Comparison of ENCODE assay signal across 21 cellular contexts in the genomic region with DNA sequence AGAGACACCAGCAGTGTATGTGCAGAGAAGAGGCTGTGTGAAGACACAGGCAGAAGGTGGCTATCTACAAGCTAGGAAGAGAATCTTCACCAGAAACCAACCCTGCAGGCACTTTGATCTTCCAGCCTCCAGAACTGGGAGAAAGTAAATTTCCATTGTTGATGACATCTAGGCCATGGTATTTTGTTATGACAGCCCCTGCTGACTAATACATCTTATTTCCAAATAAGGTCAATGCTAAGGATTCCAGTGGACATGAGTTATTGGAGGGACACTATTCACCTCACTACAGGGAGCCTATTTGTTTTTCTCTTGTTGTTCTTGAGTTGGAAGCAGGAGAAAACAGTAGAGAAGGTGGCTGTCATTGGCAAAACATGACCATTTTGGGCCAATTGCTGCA.
A peak's percentile ranks its signal among the peaks of the same experiment; 100 is the strongest.
DNase-seq lines count a peak whose midpoint lies in the region; ATAC-seq and TF ChIP-seq lines count a peak whose summit lies in the region.
"Had no signal": no experiment of that assay in that cellular context is flagged by ENCODE, and none has a peak within 500 bp of the region (broad histone marks: within the 10 kb centered on the region; RNA-seq: fewer than 3 reads in every experiment).

No MANE protein-coding gene starts in this region.

- ATAC-seq in activated T-helper 17 cell treated with anti-CD3 and anti-CD28 coated beads, Interleukin-2, amount 50 U/mL, for 72 hours (replicated peaks): peak; percentile 11
- ATAC-seq in body of pancreas: no peak
- ATAC-seq: left ventricle myocardium superior, natural killer cell, right cardiac atrium had no signal

- no peaks in the 10 kb centered on the region for H3K36me3 ChIP-seq in ACC112 (ENCODE audit: insufficient read depth, low read length)
- H3K36me3 ChIP-seq in body of pancreas (replicated peaks in 1 of 2; ENCODE audit: insufficient read depth in 1 of 2, low read depth in 2 of 2): no peaks in the 10 kb centered on the region
- H3K36me3 ChIP-seq: Peyer's patch had no signal

- H2AFZ ChIP-seq in ACC112 (ENCODE audit: low read length, unreplicated experiment): no peak overlapping the region

- H3K27ac Mint-ChIP-seq in activated T-helper 17 cell treated with anti-CD3 and anti-CD28 coated beads, Interleukin-2, amount 50 U/mL, for 72 hours: no peak overlapping the region
- H3K27ac Mint-ChIP-seq in activated naive CD8-positive, alpha-beta T cell treated with anti-CD3 and anti-CD28 coated beads for 36 hours: no peak overlapping the region
- H3K27ac Mint-ChIP-seq in activated naive CD4-positive, alpha-beta T cell treated with anti-CD3 and anti-CD28 coated beads for 36 hours: no peak overlapping the region
- H3K27ac Mint-ChIP-seq: T-helper 1 cell treated with Interleukin-12 subunit alpha and Interleukin-12 subunit beta and Interleukin-4 antibody, amounts not matched to agents 30 μg/mL and 1 μg/mL, for 36 hours had no signal

- H3K9me3 Mint-ChIP-seq in activated T-helper 17 cell treated with anti-CD3 and anti-CD28 coated beads, Interleukin-2, amount 50 U/mL, for 72 hours: no peaks in the 10 kb centered on the region
- no peaks in the 10 kb centered on the region for H3K9me3 Mint-ChIP-seq in activated naive CD8-positive, alpha-beta T cell treated with anti-CD3 and anti-CD28 coated beads for 36 hours
- no peaks in the 10 kb centered on the region for H3K9me3 Mint-ChIP-seq in activated naive CD4-positive, alpha-beta T cell treated with anti-CD3 and anti-CD28 coated beads for 36 hours
- H3K9me3 Mint-ChIP-seq: natural killer cell; T-helper 1 cell treated with Interleukin-12 subunit alpha and Interleukin-12 subunit beta and Interleukin-4 antibody, amounts not matched to agents 30 μg/mL and 1 μg/mL, for 36 hours had no signal

- intact Hi-C loops in activated naive CD4-positive, alpha-beta T cell treated with anti-CD3 and anti-CD28 coated beads for 36 hours (cut with micrococcal nuclease): no loop called here
- intact Hi-C loops in lower leg skin (cut with DNase I; ENCODE audit: low total_unique reads): no loop called here
- intact Hi-C loops in body of pancreas (cut with DNase I): no loop called here

- TF ChIP-seq CTCF in fibroblast of pulmonary artery (IDR thresholded peaks at IDR 0.05; ENCODE audit: low read length, missing control alignments) (no peak), lower leg skin (IDR thresholded peaks at IDR 0.05) (no peak), body of pancreas (IDR thresholded peaks at IDR 0.05) (no peak)

- H3K9me3 ChIP-seq in body of pancreas: no peaks in the 10 kb centered on the region
- H3K9me3 ChIP-seq: Peyer's patch, testis had no signal

- no peaks in the 10 kb centered on the region for H3K79me2 ChIP-seq in ACC112 (ENCODE audit: control insufficient read depth, insufficient read depth, low read length, unreplicated experiment)

- peak; percentile 25 for DNase-seq in HS-5 (ENCODE audit: low read depth)
- DNase-seq in fibroblast of pulmonary artery (ENCODE audit: low read depth): peak; percentile 60
- no peak for DNase-seq in activated naive CD8-positive, alpha-beta T cell treated with anti-CD3 and anti-CD28 coated beads for 36 hours
- no peak for DNase-seq in activated naive CD4-positive, alpha-beta T cell treated with anti-CD3 and anti-CD28 coated beads for 36 hours
- DNase-seq in lower leg skin (ENCODE audit: low spot score in 2 of 2): no peak
- no peak for DNase-seq in body of pancreas
- DNase-seq: ACHN; activated CD4-positive, CD25-positive, alpha-beta regulatory T cell treated with anti-CD3 and anti-CD28 coated beads, Interleukin-2, amount 50 U/mL, for 72 hours; activated CD8-positive, alpha-beta memory T cell treated with anti-CD3 and anti-CD28 coated beads, Interleukin-2, amount 50 U/mL, for 4 hours; activated naive CD4-positive, alpha-beta T cell treated with anti-CD3 and anti-CD28 coated beads, Interleukin-2, amount 50 U/mL, for 16 hours; left ventricle myocardium superior; MV-4-11; natural killer cell; NCI-H2081; NCI-H524; Peyer's patch; right cardiac atrium; testis had no signal

- H3K4me1 ChIP-seq in ACC112 (ENCODE audit: control insufficient read depth, insufficient read depth, low read length, unreplicated experiment) (peaks cover 25% of the 10 kb centered on the region), body of pancreas (no peaks in the 10 kb centered on the region)
- H3K4me1 ChIP-seq: Peyer's patch, testis had no signal

- TF ChIP-seq POLR2A in lower leg skin (IDR thresholded peaks at IDR 0.05): no peak
- TF ChIP-seq POLR2A in body of pancreas (IDR thresholded peaks at IDR 0.05): no peak

- H3K27ac ChIP-seq in ACC112 (ENCODE audit: low read depth, low read length) (peak overlapping the region; percentile 66), body of pancreas (no peak overlapping the region)
- H3K27ac ChIP-seq: Peyer's patch, testis had no signal

- no peaks in the 10 kb centered on the region for H3K36me3 Mint-ChIP-seq in activated T-helper 17 cell treated with anti-CD3 and anti-CD28 coated beads, Interleukin-2, amount 50 U/mL, for 72 hours (ENCODE audit: low read depth)
- no peaks in the 10 kb centered on the region for H3K36me3 Mint-ChIP-seq in activated naive CD8-positive, alpha-beta T cell treated with anti-CD3 and anti-CD28 coated beads for 36 hours
- no peaks in the 10 kb centered on the region for H3K36me3 Mint-ChIP-seq in activated naive CD4-positive, alpha-beta T cell treated with anti-CD3 and anti-CD28 coated beads for 36 hours (ENCODE audit: low read depth)
- H3K36me3 Mint-ChIP-seq: natural killer cell had no signal

- H3K27me3 ChIP-seq in ACC112 (ENCODE audit: insufficient read depth, low read length): no peaks in the 10 kb centered on the region
- H3K27me3 ChIP-seq in body of pancreas: no peaks in the 10 kb centered on the region
- H3K27me3 ChIP-seq: Peyer's patch, testis had no signal

- H3K27me3 Mint-ChIP-seq in activated T-helper 17 cell treated with anti-CD3 and anti-CD28 coated beads, Interleukin-2, amount 50 U/mL, for 72 hours: peaks cover 3% of the 10 kb centered on the region
- no peaks in the 10 kb centered on the region for H3K27me3 Mint-ChIP-seq in activated naive CD8-positive, alpha-beta T cell treated with anti-CD3 and anti-CD28 coated beads for 36 hours
- H3K27me3 Mint-ChIP-seq in activated naive CD4-positive, alpha-beta T cell treated with anti-CD3 and anti-CD28 coated beads for 36 hours (ENCODE audit: low read depth): no peaks in the 10 kb centered on the region

- no peak overlapping the region; the same call in 1 of the 2 replicates for H3K4me3 ChIP-seq in ACC112 (ENCODE audit: low read depth, low read length)
- no peak overlapping the region for H3K4me3 ChIP-seq in fibroblast of pulmonary artery (replicated peaks; ENCODE audit: low read depth, low read length)
- no peak overlapping the region for H3K4me3 ChIP-seq in lower leg skin (ENCODE audit: low read depth, poor library complexity, severe bottlenecking)
- H3K4me3 ChIP-seq in body of pancreas: no peak overlapping the region
- H3K4me3 ChIP-seq: Peyer's patch, testis had no signal

- no peak overlapping the region for H3K4me3 Mint-ChIP-seq in activated T-helper 17 cell treated with anti-CD3 and anti-CD28 coated beads, Interleukin-2, amount 50 U/mL, for 72 hours
- H3K4me3 Mint-ChIP-seq in activated naive CD8-positive, alpha-beta T cell treated with anti-CD3 and anti-CD28 coated beads for 36 hours: no peak overlapping the region
- no peak overlapping the region for H3K4me3 Mint-ChIP-seq in activated naive CD4-positive, alpha-beta T cell treated with anti-CD3 and anti-CD28 coated beads for 36 hours
- H3K4me3 Mint-ChIP-seq: natural killer cell; T-helper 1 cell treated with Interleukin-12 subunit alpha and Interleukin-12 subunit beta and Interleukin-4 antibody, amounts not matched to agents 30 μg/mL and 1 μg/mL, for 36 hours had no signal

- H3K4me1 Mint-ChIP-seq in activated T-helper 17 cell treated with anti-CD3 and anti-CD28 coated beads, Interleukin-2, amount 50 U/mL, for 72 hours: peaks cover 9% of the 10 kb centered on the region
- peaks cover 9% of the 10 kb centered on the region for H3K4me1 Mint-ChIP-seq in activated naive CD8-positive, alpha-beta T cell treated with anti-CD3 and anti-CD28 coated beads for 36 hours
- H3K4me1 Mint-ChIP-seq in activated naive CD4-positive, alpha-beta T cell treated with anti-CD3 and anti-CD28 coated beads for 36 hours (ENCODE audit: low read depth): peaks cover 5% of the 10 kb centered on the region

- CTCF ChIA-PET in activated naive CD4-positive, alpha-beta T cell treated with anti-CD3 and anti-CD28 coated beads for 36 hours (lab: Charles Lee): no interaction called here

Comparison
In these comparisons a context has a peak if more than half of its experiments do, and no peak if none do; other contexts are left out.
1. DNase-seq: peak in HS-5 (single experiment) and fibroblast of pulmonary artery (single experiment); none in activated naive CD8-positive, alpha-beta T cell treated with anti-CD3 and anti-CD28 coated beads for 36 hours (single experiment), activated naive CD4-positive, alpha-beta T cell treated with anti-CD3 and anti-CD28 coated beads for 36 hours (single experiment), lower leg skin (0 of 2) and body of pancreas (0 of 4).